Comparison of ENCODE assay signal across 8 cellular contexts in the genomic region with DNA sequence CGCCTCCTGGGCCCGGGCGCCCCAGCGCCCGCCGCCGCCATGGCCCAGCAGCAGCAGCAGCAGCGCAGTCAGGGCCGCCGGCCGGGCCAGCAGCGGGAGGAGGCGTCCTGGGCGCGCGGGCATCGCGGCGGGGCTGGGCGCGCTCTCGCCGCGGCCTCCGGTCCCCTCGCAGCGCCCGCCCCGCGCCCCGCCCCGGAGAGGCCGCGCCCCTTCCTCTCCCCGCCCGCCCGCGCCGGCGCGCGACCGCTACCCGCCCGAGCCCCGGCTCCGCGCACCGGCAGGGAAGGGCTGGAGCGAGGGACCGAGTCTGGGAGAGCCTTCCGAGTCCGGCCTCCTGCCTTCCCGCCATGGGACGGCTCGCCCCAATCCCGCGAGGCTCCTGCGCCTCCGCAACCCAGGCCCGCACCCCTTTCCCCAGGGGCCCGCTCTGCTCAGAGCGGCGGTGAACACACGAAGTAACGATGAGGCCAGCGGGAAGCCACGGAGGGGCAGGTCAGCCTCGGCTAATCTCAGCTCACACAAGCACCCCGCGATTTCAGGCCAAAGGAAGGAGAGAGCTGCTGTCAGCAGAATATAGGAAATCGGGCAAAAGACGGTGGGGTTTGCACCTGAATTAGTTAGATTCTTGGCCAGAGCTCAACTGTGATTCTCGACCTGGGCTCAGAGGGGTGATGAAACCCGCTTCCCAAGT. TPM values are rescaled to one million over a fixed set of nuclear protein-coding genes. Genes with fewer than 3 reads are reported as not detected.
DNase-seq lines count a peak whose midpoint lies in the region; ATAC-seq and TF ChIP-seq lines count a peak whose summit lies in the region.

A gene (minus strand): TSS at position 135 of the 691 bp plus-strand sequence. CDS start 12 bp downstream, at position 123.

- CTCF ChIA-PET in A673 (lab: Charles Lee) = no interaction called here

- H3K36me3 ChIP-seq in A673 (ENCODE audit: insufficient read depth, low read length, poor library complexity, severe bottlenecking) (no peaks in the 10 kb centered on the region), liver (ENCODE audit: control insufficient read depth in 4 of 4, insufficient read depth in 3 of 4, low read depth in 1 of 4, low read length in 3 of 4) (no peaks in the 10 kb centered on the region)

- WGBS in liver = 2% methylated on average over 75 of the region's 75 CpGs

- intact Hi-C loops in A673 (cut with micrococcal nuclease; ENCODE audit: unreplicated experiment) = no loop called here

- peaks cover 14% of the 10 kb centered on the region for H3K27me3 ChIP-seq in A673 (replicated peaks; ENCODE audit: insufficient read depth, low read depth, low read length, poor library complexity)
- H3K27me3 ChIP-seq in liver (ENCODE audit: control insufficient read depth in 4 of 4, insufficient read depth in 4 of 4, low read length in 3 of 4) = no peaks in the 10 kb centered on the region

- H3K9me3 ChIP-seq in A673 (ENCODE audit: low read depth, low read length, poor library complexity, severe bottlenecking) (no peaks in the 10 kb centered on the region), liver (ENCODE audit: control insufficient read depth in 4 of 4, low read length in 3 of 4) (no peaks in the 10 kb centered on the region)

- no peak for TF ChIP-seq RAD21 in liver (IDR thresholded peaks at IDR 0.05)

- ATAC-seq in GM18868 (IDR thresholded peaks at IDR 0.05; ENCODE audit: unreplicated experiment) (peak; percentile 75), HG03103 (IDR thresholded peaks at IDR 0.05; ENCODE audit: low read depth, unreplicated experiment) (peak; percentile 48)

- H3K4me1 ChIP-seq in A673 (ENCODE audit: insufficient read depth, low read length, poor library complexity, severe bottlenecking) (peaks cover 5% of the 10 kb centered on the region), liver (ENCODE audit: control insufficient read depth in 4 of 4, insufficient read depth in 4 of 4, low read length in 3 of 4) (peaks cover 16 to 29% (median 19%) of the 10 kb centered on the region in 4 donors)

- peak within 1 kb of the TSS; percentile 89 for H3K4me3 ChIP-seq in A673 (ENCODE audit: low read depth, low read length, poor library complexity, severe bottlenecking)
- peak within 1 kb of the TSS; percentile 82 to 96 (median 86) for H3K4me3 ChIP-seq in liver (ENCODE audit: low read depth in 1 of 3, low read length in 3 of 3)

- no TSS peak for BruUV-seq in A673 (replicated peaks; lab: Mats Ljungman, UMichigan)

- POLR2A ChIA-PET in A673 (lab: Charles Lee; ENCODE audit: low non-redundant PET) = no interaction called here

- DNase-seq in A673 (ENCODE audit: low spot score) (peak; percentile 81), NCI-H446 treated with DMSO at 0.1 percent for 48 hours (lab: John Stamatoyannopoulos, UW) (peak; percentile 47), dermis microvascular lymphatic vessel endothelial cell (ENCODE audit: low read depth in 2 of 2) (peak in 1 of 2 donors; percentile 83)
- DNase-seq in activated CD4-positive, alpha-beta T cell treated with anti-CD3 and anti-CD28 coated beads, Interleukin-2, amount 50 U/mL, for 24 hours (ENCODE audit: low read depth in 1 of 2, low spot score in 1 of 2) = peak; percentile 47 to 56
- DNase-seq in stimulated activated CD4-positive, alpha-beta T cell treated with anti-CD3 and anti-CD28 coated beads, Interleukin-4, amount 100 ng/mL, for 1 hour = peak; percentile 79

- TF ChIP-seq CTCF in A673 (conservative IDR thresholded peaks at IDR 0.05; ENCODE audit: low read depth, low read length) (no peak), liver (IDR thresholded peaks at IDR 0.05; ENCODE audit: low read depth, low read length, missing input control) (no peak)

- H3K9ac ChIP-seq in liver (ENCODE audit: low read depth in 1 of 2, low read length in 2 of 2) = peak within 1 kb of the TSS; percentile 41 to 89

- H3K27ac ChIP-seq in A673 (ENCODE audit: low read depth, low read length, poor library complexity, severe bottlenecking) = peak within 1 kb of the TSS; percentile 80
- H3K27ac ChIP-seq in liver (ENCODE audit: low read depth in 1 of 2, low read length in 2 of 2) = peak within 1 kb of the TSS; percentile 80 to 88

TF ChIP-seq in liver, 16 proteins besides CTCF, POLR2A, EP300 and RAD21:
- TF ChIP-seq, protein P1, sequence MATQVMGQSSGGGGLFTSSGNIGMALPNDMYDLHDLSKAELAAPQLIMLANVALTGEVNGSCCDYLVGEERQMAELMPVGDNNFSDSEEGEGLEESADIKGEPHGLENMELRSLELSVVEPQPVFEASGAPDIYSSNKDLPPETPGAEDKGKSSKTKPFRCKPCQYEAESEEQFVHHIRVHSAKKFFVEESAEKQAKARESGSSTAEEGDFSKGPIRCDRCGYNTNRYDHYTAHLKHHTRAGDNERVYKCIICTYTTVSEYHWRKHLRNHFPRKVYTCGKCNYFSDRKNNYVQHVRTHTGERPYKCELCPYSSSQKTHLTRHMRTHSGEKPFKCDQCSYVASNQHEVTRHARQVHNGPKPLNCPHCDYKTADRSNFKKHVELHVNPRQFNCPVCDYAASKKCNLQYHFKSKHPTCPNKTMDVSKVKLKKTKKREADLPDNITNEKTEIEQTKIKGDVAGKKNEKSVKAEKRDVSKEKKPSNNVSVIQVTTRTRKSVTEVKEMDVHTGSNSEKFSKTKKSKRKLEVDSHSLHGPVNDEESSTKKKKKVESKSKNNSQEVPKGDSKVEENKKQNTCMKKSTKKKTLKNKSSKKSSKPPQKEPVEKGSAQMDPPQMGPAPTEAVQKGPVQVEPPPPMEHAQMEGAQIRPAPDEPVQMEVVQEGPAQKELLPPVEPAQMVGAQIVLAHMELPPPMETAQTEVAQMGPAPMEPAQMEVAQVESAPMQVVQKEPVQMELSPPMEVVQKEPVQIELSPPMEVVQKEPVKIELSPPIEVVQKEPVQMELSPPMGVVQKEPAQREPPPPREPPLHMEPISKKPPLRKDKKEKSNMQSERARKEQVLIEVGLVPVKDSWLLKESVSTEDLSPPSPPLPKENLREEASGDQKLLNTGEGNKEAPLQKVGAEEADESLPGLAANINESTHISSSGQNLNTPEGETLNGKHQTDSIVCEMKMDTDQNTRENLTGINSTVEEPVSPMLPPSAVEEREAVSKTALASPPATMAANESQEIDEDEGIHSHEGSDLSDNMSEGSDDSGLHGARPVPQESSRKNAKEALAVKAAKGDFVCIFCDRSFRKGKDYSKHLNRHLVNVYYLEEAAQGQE (IDR thresholded peaks at IDR 0.05) = no peak
- TF ChIP-seq, protein P2, sequence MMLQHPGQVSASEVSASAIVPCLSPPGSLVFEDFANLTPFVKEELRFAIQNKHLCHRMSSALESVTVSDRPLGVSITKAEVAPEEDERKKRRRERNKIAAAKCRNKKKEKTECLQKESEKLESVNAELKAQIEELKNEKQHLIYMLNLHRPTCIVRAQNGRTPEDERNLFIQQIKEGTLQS (IDR thresholded peaks at IDR 0.05) = no peak
- no peak for TF ChIP-seq YY1 (IDR thresholded peaks at IDR 0.05)
- TF ChIP-seq NR2F2 (IDR thresholded peaks at IDR 0.05) = no peak
- TF ChIP-seq JUND (IDR thresholded peaks at IDR 0.05) = no peak
- no peak for TF ChIP-seq HNF4G (IDR thresholded peaks at IDR 0.05)
- no peak for TF ChIP-seq TAF1 (conservative IDR thresholded peaks at IDR 0.05)
- no peak for TF ChIP-seq FOXA2 (IDR thresholded peaks at IDR 0.05)
- TF ChIP-seq, protein P3, sequence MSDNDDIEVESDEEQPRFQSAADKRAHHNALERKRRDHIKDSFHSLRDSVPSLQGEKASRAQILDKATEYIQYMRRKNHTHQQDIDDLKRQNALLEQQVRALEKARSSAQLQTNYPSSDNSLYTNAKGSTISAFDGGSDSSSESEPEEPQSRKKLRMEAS (IDR thresholded peaks at IDR 0.05) = no peak
- TF ChIP-seq, protein P4, sequence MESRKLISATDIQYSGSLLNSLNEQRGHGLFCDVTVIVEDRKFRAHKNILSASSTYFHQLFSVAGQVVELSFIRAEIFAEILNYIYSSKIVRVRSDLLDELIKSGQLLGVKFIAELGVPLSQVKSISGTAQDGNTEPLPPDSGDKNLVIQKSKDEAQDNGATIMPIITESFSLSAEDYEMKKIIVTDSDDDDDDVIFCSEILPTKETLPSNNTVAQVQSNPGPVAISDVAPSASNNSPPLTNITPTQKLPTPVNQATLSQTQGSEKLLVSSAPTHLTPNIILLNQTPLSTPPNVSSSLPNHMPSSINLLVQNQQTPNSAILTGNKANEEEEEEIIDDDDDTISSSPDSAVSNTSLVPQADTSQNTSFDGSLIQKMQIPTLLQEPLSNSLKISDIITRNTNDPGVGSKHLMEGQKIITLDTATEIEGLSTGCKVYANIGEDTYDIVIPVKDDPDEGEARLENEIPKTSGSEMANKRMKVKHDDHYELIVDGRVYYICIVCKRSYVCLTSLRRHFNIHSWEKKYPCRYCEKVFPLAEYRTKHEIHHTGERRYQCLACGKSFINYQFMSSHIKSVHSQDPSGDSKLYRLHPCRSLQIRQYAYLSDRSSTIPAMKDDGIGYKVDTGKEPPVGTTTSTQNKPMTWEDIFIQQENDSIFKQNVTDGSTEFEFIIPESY (IDR thresholded peaks at IDR 0.05) = no peak
- no peak for TF ChIP-seq HNF4A (conservative IDR thresholded peaks at IDR 0.05)

RNA-seq across cellular contexts. Expression of the gene that starts here (rescaled TPM):
- total RNA-seq in A673 (2021) = 134 and 139 TPM in 2 replicates
- 1,097 and 2,266 TPM in 2 replicates for total RNA-seq in dermis microvascular lymphatic vessel endothelial cell
- 100 to 1,000 TPM; 117 to 273 TPM for total RNA-seq in liver
- polyA plus RNA-seq in liver = 100 to 1,000 TPM in 1 of 2 donors, 10 to 100 TPM in 1; 50.2 to 204 TPM
